Comparison of ENCODE assay signal across 24 cellular contexts in genomic region chr22:24567668-24568067, GRCh38. TPM values are rescaled to one million over a fixed set of nuclear protein-coding genes. Genes with fewer than 3 reads are reported as not detected.
DNase-seq lines count a peak whose midpoint lies in the region; ATAC-seq, FAIRE-seq and TF ChIP-seq lines count a peak whose summit lies in the region.
"Had no signal": no experiment of that assay in that cellular context is flagged by ENCODE, and none has a peak within 500 bp of the region (broad histone marks: within the 10 kb centered on the region; RNA-seq: fewer than 3 reads in every experiment).

No MANE protein-coding gene starts in this region.

- H3K27me3 Mint-ChIP-seq in activated naive CD4-positive, alpha-beta T cell treated with anti-CD3 and anti-CD28 coated beads for 36 hours (ENCODE audit: low read depth) = no peaks in the 10 kb centered on the region
- no peaks in the 10 kb centered on the region for H3K27me3 Mint-ChIP-seq in CD8-positive, alpha-beta T cell (ENCODE audit: low read depth)
- no peaks in the 10 kb centered on the region for H3K27me3 Mint-ChIP-seq in progenitor cell of endocrine pancreas

- no peaks in the 10 kb centered on the region for H3K9me3 Mint-ChIP-seq in activated naive CD4-positive, alpha-beta T cell treated with anti-CD3 and anti-CD28 coated beads, Interleukin-2, amount 50 U/mL, for 72 hours
- no peaks in the 10 kb centered on the region for H3K9me3 Mint-ChIP-seq in activated naive CD4-positive, alpha-beta T cell treated with anti-CD3 and anti-CD28 coated beads for 36 hours
- no peaks in the 10 kb centered on the region for H3K9me3 Mint-ChIP-seq in CD8-positive, alpha-beta T cell
- H3K9me3 Mint-ChIP-seq in progenitor cell of endocrine pancreas (ENCODE audit: low read depth) = no peaks in the 10 kb centered on the region
- H3K9me3 Mint-ChIP-seq: GM23338, HFFc6 had no signal

- peaks cover 4 to 23% of the 10 kb centered on the region in 2 donors for H3K4me1 ChIP-seq in left lung
- peaks cover 15% of the 10 kb centered on the region for H3K4me1 ChIP-seq in CD8-positive, alpha-beta T cell (ENCODE audit: insufficient read depth, low read length)
- H3K4me1 ChIP-seq: HAP-1, SJCRH30 had no signal

- no peak overlapping the region for H3K4me3 ChIP-seq in left lung
- no peak overlapping the region for H3K4me3 ChIP-seq in CD8-positive, alpha-beta T cell (ENCODE audit: low read depth, low read length)
- H3K4me3 ChIP-seq: GM23338, HAP-1, SJCRH30 had no signal

- H3K27ac Mint-ChIP-seq in activated naive CD4-positive, alpha-beta T cell treated with anti-CD3 and anti-CD28 coated beads, Interleukin-2, amount 50 U/mL, for 72 hours = peak overlapping the region; percentile 11 to 56
- no peak overlapping the region for H3K27ac Mint-ChIP-seq in activated naive CD4-positive, alpha-beta T cell treated with anti-CD3 and anti-CD28 coated beads for 36 hours
- no peak overlapping the region for H3K27ac Mint-ChIP-seq in CD8-positive, alpha-beta T cell
- H3K27ac Mint-ChIP-seq in progenitor cell of endocrine pancreas = no peak overlapping the region
- H3K27ac Mint-ChIP-seq: GM23338 had no signal

- no peak overlapping the region for H3K27ac ChIP-seq in left lung
- H3K27ac ChIP-seq in CD8-positive, alpha-beta T cell (ENCODE audit: low read depth, low read length) = no peak overlapping the region
- H3K27ac ChIP-seq: SJCRH30 had no signal

- H3K4me3 Mint-ChIP-seq in activated naive CD4-positive, alpha-beta T cell treated with anti-CD3 and anti-CD28 coated beads for 36 hours = no peak overlapping the region
- no peak overlapping the region for H3K4me3 Mint-ChIP-seq in CD8-positive, alpha-beta T cell
- no peak overlapping the region for H3K4me3 Mint-ChIP-seq in progenitor cell of endocrine pancreas (ENCODE audit: low read depth)
- H3K4me3 Mint-ChIP-seq: GM23338, HFFc6 had no signal

- CTCF ChIA-PET in activated naive CD4-positive, alpha-beta T cell treated with anti-CD3 and anti-CD28 coated beads for 36 hours (lab: Charles Lee) = no interaction called here
- CTCF ChIA-PET in CD8-positive, alpha-beta T cell (lab: Charles Lee) = no interaction called here

- no peak for TF ChIP-seq CTCF in GM20000 (IDR thresholded peaks at IDR 0.05; ENCODE audit: extremely low read depth, missing control alignments)
- TF ChIP-seq CTCF in left lung (IDR thresholded peaks at IDR 0.05) = no peak
- TF ChIP-seq CTCF in CD8-positive, alpha-beta T cell (IDR thresholded peaks at IDR 0.05) = no peak
- no peak for TF ChIP-seq CTCF in progenitor cell of endocrine pancreas (IDR thresholded peaks at IDR 0.05; ENCODE audit: unreplicated experiment)

- FAIRE-seq in urothelium cell line (lab: Jason Lieb, UNC) = peak; percentile 44
- FAIRE-seq: D721Med, GM12891, RCC 7860 had no signal

- intact Hi-C loops in activated naive CD4-positive, alpha-beta T cell treated with anti-CD3 and anti-CD28 coated beads for 36 hours (cut with micrococcal nuclease) = no loop called here
- intact Hi-C loops in left lung (cut with DNase I) = no loop called here
- intact Hi-C loops in CD8-positive, alpha-beta T cell (cut with DNase I, micrococcal nuclease) = no loop called here

- no peaks in the 10 kb centered on the region for H3K27me3 ChIP-seq in left lung
- H3K27me3 ChIP-seq in CD8-positive, alpha-beta T cell (ENCODE audit: insufficient read depth, low read length) = no peaks in the 10 kb centered on the region
- H3K27me3 ChIP-seq: SJCRH30 had no signal

- DNase-seq in activated naive CD4-positive, alpha-beta T cell treated with anti-CD3 and anti-CD28 coated beads, Interleukin-2, amount 50 U/mL, for 72 hours (ENCODE audit: low spot score in 2 of 2) = no peak
- no peak for DNase-seq in activated naive CD4-positive, alpha-beta T cell treated with anti-CD3 and anti-CD28 coated beads for 36 hours
- peak; percentile 59 for DNase-seq in GM20000 (ENCODE audit: low spot score)
- no peak for DNase-seq in left lung
- no peak for DNase-seq in urothelium cell line (ENCODE audit: low spot score)
- DNase-seq in CD8-positive, alpha-beta T cell = no peak
- no peak for DNase-seq in NCI-H82 (lab: John Stamatoyannopoulos, UW)
- no peak for DNase-seq in progenitor cell of endocrine pancreas (ENCODE audit: low spot score, unreplicated experiment)
- DNase-seq: 8988T, ACHN, HFFc6, NCI-H1092, NCI-H1436, NCI-H187, NCI-H2171 treated with DMSO at 0.1 percent for 48 hours, NCI-H345, NCI-H748 treated with DMSO at 0.1 percent for 48 hours, SJCRH30 had no signal

- H3K4me1 Mint-ChIP-seq in activated naive CD4-positive, alpha-beta T cell treated with anti-CD3 and anti-CD28 coated beads for 36 hours (ENCODE audit: low read depth) = peaks cover 23% of the 10 kb centered on the region
- H3K4me1 Mint-ChIP-seq in CD8-positive, alpha-beta T cell (ENCODE audit: low read depth) = peaks cover 39% of the 10 kb centered on the region
- H3K4me1 Mint-ChIP-seq in progenitor cell of endocrine pancreas (ENCODE audit: low read depth) = peaks cover 6% of the 10 kb centered on the region
- H3K4me1 Mint-ChIP-seq: GM23338 had no signal

- POLR2A ChIA-PET in CD8-positive, alpha-beta T cell (lab: Charles Lee) = no interaction called here

- ATAC-seq in activated naive CD4-positive, alpha-beta T cell treated with anti-CD3 and anti-CD28 coated beads, Interleukin-2, amount 50 U/mL, for 72 hours = no peak
- peak; percentile 53 for ATAC-seq in left lung
- no peak for ATAC-seq in CD8-positive, alpha-beta T cell
- ATAC-seq: GM23338, SK-N-SH treated with all-trans-retinoic acid at 6 μM for 48 hours had no signal

- peaks cover 0 to 89% of the 10 kb centered on the region in 2 donors for H3K36me3 ChIP-seq in left lung
- peaks cover 35% of the 10 kb centered on the region for H3K36me3 ChIP-seq in CD8-positive, alpha-beta T cell (ENCODE audit: insufficient read depth, low read length)

- no peaks in the 10 kb centered on the region for H3K9me3 ChIP-seq in left lung
- no peaks in the 10 kb centered on the region for H3K9me3 ChIP-seq in CD8-positive, alpha-beta T cell (ENCODE audit: low read length)
- H3K9me3 ChIP-seq: HAP-1, SJCRH30 had no signal

- H3K36me3 Mint-ChIP-seq in activated naive CD4-positive, alpha-beta T cell treated with anti-CD3 and anti-CD28 coated beads, Interleukin-2, amount 50 U/mL, for 72 hours = peaks cover 0 to 10% of the 10 kb centered on the region in 2 donors
- peaks cover 36% of the 10 kb centered on the region for H3K36me3 Mint-ChIP-seq in activated naive CD4-positive, alpha-beta T cell treated with anti-CD3 and anti-CD28 coated beads for 36 hours (ENCODE audit: low read depth)
- H3K36me3 Mint-ChIP-seq in CD8-positive, alpha-beta T cell = peaks cover 75% of the 10 kb centered on the region
- H3K36me3 Mint-ChIP-seq in progenitor cell of endocrine pancreas (ENCODE audit: insufficient read depth) = peaks cover 8% of the 10 kb centered on the region

RNA-seq across cellular contexts. Expression of gene SNRPD3, which starts 11.9 kb away (rescaled TPM):
- 100 to 1,000 TPM; 115 to 138 TPM for total RNA-seq in activated naive CD4-positive, alpha-beta T cell treated with anti-CD3 and anti-CD28 coated beads, Interleukin-2, amount 50 U/mL, for 72 hours
- 100 to 1,000 TPM; 158 to 166 TPM for total RNA-seq in activated naive CD4-positive, alpha-beta T cell treated with anti-CD3 and anti-CD28 coated beads for 36 hours
- total RNA-seq in left lung (10 to 100 TPM; 62.7 to 67.3 TPM), progenitor cell of endocrine pancreas (124 and 125 TPM in 2 replicates)
- 10 to 100 TPM; 33.1 to 35.0 TPM for total RNA-seq in CD8-positive, alpha-beta T cell

RNA-seq across cellular contexts. Expression of gene GUCD1, which starts 12.7 kb away (rescaled TPM):
- total RNA-seq in activated naive CD4-positive, alpha-beta T cell treated with anti-CD3 and anti-CD28 coated beads, Interleukin-2, amount 50 U/mL, for 72 hours = 100 to 1,000 TPM; 106 to 137 TPM
- total RNA-seq in activated naive CD4-positive, alpha-beta T cell treated with anti-CD3 and anti-CD28 coated beads for 36 hours = 10 to 100 TPM; 95.8 to 96.0 TPM
- 100 to 1,000 TPM; 115 to 188 TPM for total RNA-seq in left lung
- 10 to 100 TPM; 62.4 to 66.5 TPM for total RNA-seq in CD8-positive, alpha-beta T cell
- total RNA-seq in progenitor cell of endocrine pancreas = 62.0 and 67.5 TPM in 2 replicates

RNA-seq across cellular contexts. Expression of gene LRRC75B, which starts 25.2 kb away (rescaled TPM):
- 1 to 10 TPM in 1 of 2 donors, under 1 TPM in 1; 0.91 to 1.1 TPM for total RNA-seq in activated naive CD4-positive, alpha-beta T cell treated with anti-CD3 and anti-CD28 coated beads, Interleukin-2, amount 50 U/mL, for 72 hours
- total RNA-seq in activated naive CD4-positive, alpha-beta T cell treated with anti-CD3 and anti-CD28 coated beads for 36 hours = under 1 TPM in 1 of 2 experiments, not detected in 1; 0.25 TPM
- total RNA-seq in left lung (10 to 100 TPM in 1 of 2 donors, 1 to 10 TPM in 1; 6.8 to 11.4 TPM), progenitor cell of endocrine pancreas (23.6 and 24.6 TPM in 2 replicates)
- not detected for total RNA-seq in CD8-positive, alpha-beta T cell

RNA-seq across cellular contexts. Expression of gene GGT1, which starts 35.3 kb away (rescaled TPM):
- 10 to 100 TPM; 31.3 to 48.4 TPM for total RNA-seq in activated naive CD4-positive, alpha-beta T cell treated with anti-CD3 and anti-CD28 coated beads, Interleukin-2, amount 50 U/mL, for 72 hours
- total RNA-seq in activated naive CD4-positive, alpha-beta T cell treated with anti-CD3 and anti-CD28 coated beads for 36 hours = 10 to 100 TPM; 15.5 to 16.1 TPM
- total RNA-seq in left lung = 10 to 100 TPM; 42.5 to 96.4 TPM
- total RNA-seq in CD8-positive, alpha-beta T cell = 1 to 10 TPM; 5.9 to 6.5 TPM
- 16.9 and 17.1 TPM in 2 replicates for total RNA-seq in progenitor cell of endocrine pancreas

Comparison
In these comparisons a context has a peak if more than half of its experiments do, and no peak if none do; other contexts are left out.
1. H3K27ac Mint-ChIP-seq: peak in activated naive CD4-positive, alpha-beta T cell treated with anti-CD3 and anti-CD28 coated beads, Interleukin-2, amount 50 U/mL, for 72 hours (2 of 2); none in activated naive CD4-positive, alpha-beta T cell treated with anti-CD3 and anti-CD28 coated beads for 36 hours (single experiment), CD8-positive, alpha-beta T cell (single experiment) and progenitor cell of endocrine pancreas (single experiment).